ENCODE assay signal across 7 cellular contexts in the genomic region with DNA sequence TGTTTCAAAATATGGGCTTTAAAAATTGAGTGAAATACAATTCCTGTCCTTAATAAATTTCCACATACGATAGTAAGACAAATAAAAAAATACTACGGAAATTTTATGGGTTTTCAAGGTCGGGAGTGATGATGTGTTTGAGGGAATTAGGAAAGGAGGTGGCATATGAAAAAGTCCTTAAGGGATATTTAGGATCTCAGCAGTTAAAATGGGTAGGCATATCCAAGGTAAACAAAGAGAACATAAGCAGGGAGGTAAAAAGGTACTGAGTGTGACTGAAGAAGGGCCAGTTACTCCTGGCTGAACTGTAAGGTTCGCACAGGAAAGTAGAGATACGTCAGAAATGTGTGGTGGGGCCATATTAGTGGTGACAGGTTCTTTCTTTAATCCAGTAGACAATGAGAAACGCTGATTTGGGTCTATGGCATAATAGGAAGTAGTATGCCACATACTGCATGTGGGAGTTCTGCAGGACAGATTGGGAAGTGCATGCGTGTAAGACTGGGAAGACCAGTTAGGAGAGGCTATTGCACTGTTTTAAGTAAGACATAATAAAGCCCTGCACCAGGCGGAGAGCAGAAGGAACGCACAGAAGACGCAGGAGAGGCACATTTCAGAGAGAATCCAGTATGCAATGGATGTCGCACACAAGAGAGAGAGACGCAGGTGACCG. TPM values are rescaled to one million over a fixed set of nuclear protein-coding genes. Genes with fewer than 3 reads are reported as not detected.
DNase-seq lines count a peak whose midpoint lies in the region; ATAC-seq lines count a peak whose summit lies in the region.

No MANE protein-coding gene starts in this region.

- no peaks in the 10 kb centered on the region for H3K27me3 ChIP-seq in skeletal muscle satellite cell (ENCODE audit: control insufficient read depth, insufficient read depth, low read length)

- H3K36me3 ChIP-seq in skeletal muscle satellite cell (ENCODE audit: insufficient read depth, low read length) = no peaks in the 10 kb centered on the region

- peak; percentile 63 to 79 for DNase-seq in NCI-H526 (lab: John Stamatoyannopoulos, UW)
- DNase-seq in brain pericyte (ENCODE audit: low read depth, low spot score) = peak; percentile 54
- peak; percentile 32 for DNase-seq in iPS-NIHi11 (ENCODE audit: low spot score)

- H3K9me3 ChIP-seq in skeletal muscle satellite cell (replicated peaks; ENCODE audit: low read length) = no peaks in the 10 kb centered on the region

- peak; percentile 3 for ATAC-seq in HG02943 (IDR thresholded peaks at IDR 0.05; ENCODE audit: low read depth, unreplicated experiment)
- ATAC-seq in GM18517 (IDR thresholded peaks at IDR 0.05; ENCODE audit: unreplicated experiment) = no peak

- peak overlapping the region; percentile 91 for H3K4me2 ChIP-seq in skeletal muscle satellite cell (ENCODE audit: low read length)

- peaks cover 22% of the 10 kb centered on the region for H3K4me1 ChIP-seq in skeletal muscle satellite cell (ENCODE audit: control insufficient read depth, insufficient read depth, low read length)

- H3K4me3 ChIP-seq in GM08714 (ENCODE audit: low read length) = peak overlapping the region; percentile 63
- peak overlapping the region; percentile 81 for H3K4me3 ChIP-seq in skeletal muscle satellite cell (ENCODE audit: low read length)

- H3K9ac ChIP-seq in skeletal muscle satellite cell (ENCODE audit: low read depth, low read length) = peak overlapping the region; percentile 79

RNA-seq across cellular contexts. Expression of a gene that starts 0.9 kb away (rescaled TPM):
- 42.6 and 75.5 TPM in 2 replicates for total RNA-seq in skeletal muscle satellite cell (2012; rRNA removed)
